ENCODE assay signal across 8 cellular contexts in the genomic region with DNA sequence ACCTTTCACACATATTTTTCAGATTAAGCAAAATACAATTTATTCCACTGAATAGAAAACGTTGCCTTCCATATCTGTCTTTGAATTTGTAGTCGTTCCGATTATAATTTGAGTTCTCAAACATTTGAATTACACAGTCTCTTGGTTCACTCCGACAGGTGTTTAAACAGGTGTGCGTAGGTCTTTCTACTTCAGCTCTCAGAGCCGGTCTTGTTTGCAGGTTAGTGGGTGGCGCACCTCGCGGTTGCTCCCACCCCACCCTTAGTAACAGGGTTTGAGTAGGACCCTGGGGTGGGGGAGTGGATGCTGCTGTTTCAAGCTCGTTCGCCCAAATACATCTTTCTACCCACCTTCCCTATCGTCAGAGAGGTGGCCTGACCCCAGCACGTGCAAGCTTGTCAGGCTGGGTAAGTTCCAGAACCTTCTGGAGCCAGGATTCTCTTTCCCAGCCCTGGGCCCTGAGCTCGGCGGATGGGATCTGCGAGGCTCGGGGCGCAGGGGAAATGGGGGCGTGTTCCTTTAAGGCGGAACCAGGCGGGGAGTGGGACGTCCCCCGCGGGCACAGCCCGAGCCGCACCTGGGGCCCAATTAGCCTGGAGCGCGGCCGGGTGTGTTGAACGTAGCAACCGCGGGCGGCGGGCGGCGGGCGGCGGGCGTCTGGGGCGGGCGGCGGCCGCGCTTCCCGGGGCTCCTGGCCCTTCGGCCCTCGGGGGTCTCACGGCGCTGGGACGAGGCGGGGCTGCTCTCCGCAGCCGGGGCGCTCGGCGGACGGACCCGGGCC. TPM values are rescaled to one million over a fixed set of nuclear protein-coding genes. Genes with fewer than 3 reads are reported as not detected.
DNase-seq lines count a peak whose midpoint lies in the region; ATAC-seq and TF ChIP-seq lines count a peak whose summit lies in the region.

Gene FAM149A (plus strand): TSS at position 591 of the 781 bp plus-strand sequence.

- peaks cover 52 to 64% (median 62%) of the 10 kb centered on the region in 11 experiments for H3K27me3 ChIP-seq in BLaER1 treated with 17β-estradiol and CSF1 and Interleukin-3, amounts not matched to agents 10 nM and 100 nM
- H3K27me3 ChIP-seq in HUES6 (ENCODE audit: control insufficient read depth, insufficient read depth, low read length), result peaks cover 41% of the 10 kb centered on the region

- H3K9me3 Mint-ChIP-seq in effector memory CD8-positive, alpha-beta T cell, result no peaks in the 10 kb centered on the region

- H3K4me3 ChIP-seq in BLaER1 treated with 17β-estradiol and CSF1 and Interleukin-3, amounts not matched to agents 10 nM and 100 nM, result peak within 1 kb of the TSS; percentile 54 to 72 (median 62)
- peak within 1 kb of the TSS; percentile 63 for H3K4me3 ChIP-seq in HUES6 (ENCODE audit: low read depth, low read length)
- peak within 1 kb of the TSS; percentile 38 for H3K4me3 ChIP-seq in mucosa of descending colon

- H3K4me1 ChIP-seq in BLaER1 treated with 17β-estradiol and CSF1 and Interleukin-3, amounts not matched to agents 10 nM and 100 nM, result peaks cover 8 to 15% (median 10%) of the 10 kb centered on the region in 10 experiments; a peak in 19 of 20 replicates
- H3K4me1 ChIP-seq in HUES6 (ENCODE audit: control insufficient read depth, insufficient read depth, low read length) (peaks cover 12% of the 10 kb centered on the region), mucosa of descending colon (ENCODE audit: low read depth) (peaks cover 6% of the 10 kb centered on the region)

- peak within 1 kb of the TSS; percentile 94 to 99 (median 96) for H3K4me2 ChIP-seq in BLaER1 treated with 17β-estradiol and CSF1 and Interleukin-3, amounts not matched to agents 10 nM and 100 nM

- peak; percentile 68 for DNase-seq in activated CD4-positive, alpha-beta T cell treated with anti-CD3 and anti-CD28 coated beads for 48 hours
- DNase-seq in effector memory CD8-positive, alpha-beta T cell, result peak; percentile 4 to 41 (median 40)
- DNase-seq in mucosa of descending colon (peak; percentile 85 to 87 (median 86)), AML-193 (lab: John Stamatoyannopoulos, UW) (no peak)
- DNase-seq in stimulated activated CD8-positive, alpha-beta memory T cell treated with anti-CD3 and anti-CD28 coated beads, Interleukin-7, amount 100 ng/mL, for 4 hours (ENCODE audit: low read depth in 2 of 2), result peak; percentile 19 to 21

- peaks cover 61 to 62% of the 10 kb centered on the region in 2 donors for H3K27me3 Mint-ChIP-seq in effector memory CD8-positive, alpha-beta T cell

- peak within 1 kb of the TSS in 10 of 11 experiments; percentile 43 to 75 (median 60); a peak in 18 of 22 replicates for H3K9ac ChIP-seq in BLaER1 treated with 17β-estradiol and CSF1 and Interleukin-3, amounts not matched to agents 10 nM and 100 nM
- H3K9ac ChIP-seq in HUES6 (ENCODE audit: low read length), result peak within 1 kb of the TSS; percentile 31

- peaks cover 4 to 8% of the 10 kb centered on the region in 2 donors for H3K4me1 Mint-ChIP-seq in effector memory CD8-positive, alpha-beta T cell (ENCODE audit: low read depth in 2 of 2)

- ATAC-seq in GM19467 (IDR thresholded peaks at IDR 0.05; ENCODE audit: unreplicated experiment) (peak; percentile 67), mucosa of descending colon (peak; percentile 92)
- ATAC-seq in effector memory CD8-positive, alpha-beta T cell (replicated peaks), result peak; percentile 90

- peaks cover 0 to 13% (median 7%) of the 10 kb centered on the region in 11 experiments; a peak in 6 of 22 replicates for H4K20me1 ChIP-seq in BLaER1 treated with 17β-estradiol and CSF1 and Interleukin-3, amounts not matched to agents 10 nM and 100 nM

- peaks cover 4% of the 10 kb centered on the region for H3K36me3 Mint-ChIP-seq in effector memory CD8-positive, alpha-beta T cell (ENCODE audit: insufficient read depth)

- TF ChIP-seq CTCF in mucosa of descending colon (IDR thresholded peaks at IDR 0.05), result no peak

- H3K27ac Mint-ChIP-seq in effector memory CD8-positive, alpha-beta T cell, result peak within 1 kb of the TSS; percentile 25 to 69

- H3K27ac ChIP-seq in BLaER1 treated with 17β-estradiol and CSF1 and Interleukin-3, amounts not matched to agents 10 nM and 100 nM, result no peak within 1 kb of the TSS
- no peak within 1 kb of the TSS for H3K27ac ChIP-seq in HUES6 (ENCODE audit: low read depth, low read length)

- no peaks in the 10 kb centered on the region for H3K9me3 ChIP-seq in BLaER1 treated with 17β-estradiol and CSF1 and Interleukin-3, amounts not matched to agents 10 nM and 100 nM (replicated peaks in 1 of 11)
- H3K9me3 ChIP-seq in HUES6 (ENCODE audit: control insufficient read depth, insufficient read depth, low read depth, low read length), result no peaks in the 10 kb centered on the region
- no peaks in the 10 kb centered on the region for H3K9me3 ChIP-seq in mucosa of descending colon

- H3K4me3 Mint-ChIP-seq in effector memory CD8-positive, alpha-beta T cell, result peak within 1 kb of the TSS; percentile 70 to 79

- intact Hi-C loops in mucosa of descending colon (cut with DNase I, micrococcal nuclease), result no loop called here

- no peaks in the 10 kb centered on the region for H3K36me3 ChIP-seq in BLaER1 treated with 17β-estradiol and CSF1 and Interleukin-3, amounts not matched to agents 10 nM and 100 nM
- H3K36me3 ChIP-seq in HUES6 (ENCODE audit: control insufficient read depth, insufficient read depth, low read length) (no peaks in the 10 kb centered on the region), mucosa of descending colon (ENCODE audit: low read depth) (no peaks in the 10 kb centered on the region)

RNA-seq across cellular contexts. Expression of gene FAM149A, which starts in this region (rescaled TPM):
- total RNA-seq in mucosa of descending colon, result 10 to 100 TPM; 13.6 to 18.4 (median 16.3) TPM

Comparison
In these comparisons a context has a peak if more than half of its experiments do, and no peak if none do; other contexts are left out.
1. DNase-seq: peak in activated CD4-positive, alpha-beta T cell treated with anti-CD3 and anti-CD28 coated beads for 48 hours (single experiment), effector memory CD8-positive, alpha-beta T cell (3 of 3), mucosa of descending colon (3 of 3) and stimulated activated CD8-positive, alpha-beta memory T cell treated with anti-CD3 and anti-CD28 coated beads, Interleukin-7, amount 100 ng/mL, for 4 hours (2 of 2); none in AML-193 (0 of 2).
2. Peak in every context shown above with its lines, with median percentiles within 50 percentile points of each other: H3K4me3 ChIP-seq and ATAC-seq.